ENCODE assay signal across 11 cellular contexts in the genomic region with DNA sequence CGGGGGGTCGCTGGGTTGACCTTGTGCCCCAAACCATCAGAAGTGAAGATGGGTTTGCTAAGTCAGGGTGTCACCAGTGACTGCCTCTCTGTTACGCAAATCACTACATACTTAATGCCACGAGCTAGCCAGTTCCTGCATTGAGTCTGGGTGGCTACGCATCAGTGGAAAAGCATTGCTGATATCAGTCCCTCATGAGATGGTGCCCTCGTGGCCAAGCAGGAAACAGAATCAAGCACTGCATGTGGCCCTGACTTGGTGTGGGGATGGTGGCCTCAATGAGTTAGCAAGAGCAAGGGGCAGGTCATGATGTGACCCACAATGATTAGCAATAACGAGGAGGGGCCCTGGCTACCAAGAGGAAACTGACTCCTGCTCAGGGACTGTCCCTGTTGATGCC. TPM values are rescaled to one million over a fixed set of nuclear protein-coding genes. Genes with fewer than 3 reads are reported as not detected.
DNase-seq lines count a peak whose midpoint lies in the region; ATAC-seq, FAIRE-seq and TF ChIP-seq lines count a peak whose summit lies in the region.
"Had no signal": no experiment of that assay in that cellular context is flagged by ENCODE, and none has a peak within 500 bp of the region (broad histone marks: within the 10 kb centered on the region; RNA-seq: fewer than 3 reads in every experiment).

No MANE protein-coding gene starts in this region.

- H3K9me3 ChIP-seq in aorta (ENCODE audit: control insufficient read depth, low read length) = no peaks in the 10 kb centered on the region
- H3K9me3 ChIP-seq: ovary had no signal

- H3K36me3 ChIP-seq in bronchial epithelial cell (ENCODE audit: control insufficient read depth, insufficient read depth, low read length) (no peaks in the 10 kb centered on the region), aorta (ENCODE audit: control insufficient read depth in 1 of 2, insufficient read depth in 2 of 2, low read length in 1 of 2) (no peaks in the 10 kb centered on the region)
- H3K36me3 ChIP-seq: ovary had no signal

- no peaks in the 10 kb centered on the region for H3K36me3 Mint-ChIP-seq in naive B cell

- H3K4me1 Mint-ChIP-seq in stimulated activated naive CD8-positive, alpha-beta T cell treated with anti-CD3 and anti-CD28 coated beads, Interleukin-15, amount 100 ng/mL, for 72 hours = peaks cover 5% of the 10 kb centered on the region
- H3K4me1 Mint-ChIP-seq in naive B cell = peaks cover 69 to 88% (median 80%) of the 10 kb centered on the region in 3 donors

- H3K4me3 Mint-ChIP-seq in stimulated activated naive CD8-positive, alpha-beta T cell treated with anti-CD3 and anti-CD28 coated beads, Interleukin-15, amount 100 ng/mL, for 72 hours = no peak overlapping the region
- peak overlapping the region; percentile 45 to 90 (median 86) for H3K4me3 Mint-ChIP-seq in naive B cell

- 86 to 89% methylated on average over 7 of the region's 7 CpGs for WGBS in aorta, 2 donors

- H3K9me3 Mint-ChIP-seq in stimulated activated naive CD8-positive, alpha-beta T cell treated with anti-CD3 and anti-CD28 coated beads, Interleukin-15, amount 100 ng/mL, for 72 hours = peaks cover 0 to 5% of the 10 kb centered on the region in 2 donors
- H3K9me3 Mint-ChIP-seq in naive B cell = peaks cover 0 to 4% (median 0%) of the 10 kb centered on the region in 7 donors

- DNase-seq in stimulated activated naive CD8-positive, alpha-beta T cell treated with anti-CD3 and anti-CD28 coated beads, Interleukin-15, Interleukin-2, amounts not matched to agents 100 U/mL and 50 U/mL, for 24 hours = no peak
- no peak for DNase-seq in stimulated activated naive CD8-positive, alpha-beta T cell treated with anti-CD3 and anti-CD28 coated beads, Interleukin-15, amount 100 ng/mL, for 72 hours
- DNase-seq in bronchial epithelial cell (ENCODE audit: low read depth) (no peak), naive B cell (peak; percentile 85), aorta (no peak), SHP77 treated with DMSO at 0.1 percent for 48 hours (lab: John Stamatoyannopoulos, UW) (no peak), NCI-H1092 treated with DMSO at 0.1 percent for 48 hours (lab: John Stamatoyannopoulos, UW) (no peak), HUDEP-2 (lab: John Stamatoyannopoulos, UW; ENCODE audit: unreplicated experiment in 76 of 76) (no peak)
- DNase-seq: NCI-H524 had no signal

- peaks cover 2% of the 10 kb centered on the region for H3K27me3 ChIP-seq in bronchial epithelial cell (ENCODE audit: control insufficient read depth, insufficient read depth, low read length)
- no peaks in the 10 kb centered on the region for H3K27me3 ChIP-seq in aorta (ENCODE audit: control insufficient read depth in 1 of 2, insufficient read depth in 2 of 2, low read length in 1 of 2)
- H3K27me3 ChIP-seq: ovary had no signal

- H3K27ac ChIP-seq in aorta (ENCODE audit: low read depth in 1 of 2, low read length in 2 of 2) = no peak overlapping the region
- H3K27ac ChIP-seq: ovary had no signal

- no peaks in the 10 kb centered on the region for H3K4me1 ChIP-seq in aorta (ENCODE audit: control insufficient read depth in 1 of 2, insufficient read depth in 2 of 2, low read length in 2 of 2)

- no peak overlapping the region for H3K27ac Mint-ChIP-seq in stimulated activated naive CD8-positive, alpha-beta T cell treated with anti-CD3 and anti-CD28 coated beads, Interleukin-15, amount 100 ng/mL, for 72 hours
- peak overlapping the region; percentile 98 to 100 (median 100) for H3K27ac Mint-ChIP-seq in naive B cell

- ATAC-seq in stimulated activated naive CD8-positive, alpha-beta T cell treated with anti-CD3 and anti-CD28 coated beads, Interleukin-15, Interleukin-2, amounts not matched to agents 100 U/mL and 50 U/mL, for 24 hours = peak; percentile 41
- no peak for ATAC-seq in stimulated activated naive CD8-positive, alpha-beta T cell treated with anti-CD3 and anti-CD28 coated beads, Interleukin-15, amount 100 ng/mL, for 72 hours
- ATAC-seq in naive B cell (ENCODE audit: low read depth in 2 of 2) (peak; percentile 76), aorta (ENCODE audit: low FRiP score) (peak; percentile 19)

- no peaks in the 10 kb centered on the region for H3K27me3 Mint-ChIP-seq in stimulated activated naive CD8-positive, alpha-beta T cell treated with anti-CD3 and anti-CD28 coated beads, Interleukin-15, amount 100 ng/mL, for 72 hours
- no peaks in the 10 kb centered on the region for H3K27me3 Mint-ChIP-seq in naive B cell

- H3K4me3 ChIP-seq in bronchial epithelial cell (ENCODE audit: low read depth, low read length) = no peak overlapping the region
- H3K4me3 ChIP-seq in aorta (ENCODE audit: low read length in 2 of 2) = no peak overlapping the region
- H3K4me3 ChIP-seq: ovary had no signal

- FAIRE-seq in bronchial epithelial cell (lab: Jason Lieb, UNC) = peak; percentile 36
- FAIRE-seq: endothelial cell of umbilical vein had no signal

- intact Hi-C loops in aorta (cut with DNase I) = no loop called here

- no peak for TF ChIP-seq CTCF in bronchial epithelial cell (IDR thresholded peaks at IDR 0.05; ENCODE audit: insufficient read depth, low read length, severe bottlenecking)

RNA-seq across cellular contexts. Expression of a gene that starts 51.7 kb away (rescaled TPM):
- total RNA-seq in bronchial epithelial cell = not detected in 2 replicates
- not detected for polyA plus RNA-seq in naive B cell (ENCODE audit: low read depth in 6 of 6)
- 1 to 10 TPM; 1.4 to 2.5 TPM for total RNA-seq in aorta
- under 1 TPM; 0.38 to 0.82 TPM for polyA plus RNA-seq in aorta
- polyA plus RNA-seq: endothelial cell of umbilical vein had no signal

Comparison
In these comparisons a context has a peak if more than half of its experiments do, and no peak if none do; other contexts are left out.
1. H3K27ac Mint-ChIP-seq: peak in naive B cell (6 of 6); none in stimulated activated naive CD8-positive, alpha-beta T cell treated with anti-CD3 and anti-CD28 coated beads, Interleukin-15, amount 100 ng/mL, for 72 hours (0 of 2).
2. H3K4me3 Mint-ChIP-seq: peak in naive B cell (8 of 8); none in stimulated activated naive CD8-positive, alpha-beta T cell treated with anti-CD3 and anti-CD28 coated beads, Interleukin-15, amount 100 ng/mL, for 72 hours (0 of 2).